In genomic region chr6:168631589-168631988, GRCh38 we compare ENCODE assay signal across 1 cellular context.
TF ChIP-seq lines count a peak whose summit lies in the region.

No MANE protein-coding gene starts in this region.

TF ChIP-seq in HepG2, 621 proteins besides CTCF, POLR2A, EP300 and RAD21 (continued from another document):
- no peak for TF ChIP-seq ZNF281 (CRISPR knock-in tag; IDR thresholded peaks at IDR 0.05; ENCODE audit: borderline replicate concordance)
- TF ChIP-seq ZC3H4 (CRISPR knock-in tag; IDR thresholded peaks at IDR 0.05; ENCODE audit: borderline replicate concordance), result no peak
- TF ChIP-seq NFYC (CRISPR knock-in tag; IDR thresholded peaks at IDR 0.05), result no peak
- TF ChIP-seq KDM5B (CRISPR knock-in tag; IDR thresholded peaks at IDR 0.05; ENCODE audit: borderline replicate concordance), result no peak
- TF ChIP-seq, protein P1, sequence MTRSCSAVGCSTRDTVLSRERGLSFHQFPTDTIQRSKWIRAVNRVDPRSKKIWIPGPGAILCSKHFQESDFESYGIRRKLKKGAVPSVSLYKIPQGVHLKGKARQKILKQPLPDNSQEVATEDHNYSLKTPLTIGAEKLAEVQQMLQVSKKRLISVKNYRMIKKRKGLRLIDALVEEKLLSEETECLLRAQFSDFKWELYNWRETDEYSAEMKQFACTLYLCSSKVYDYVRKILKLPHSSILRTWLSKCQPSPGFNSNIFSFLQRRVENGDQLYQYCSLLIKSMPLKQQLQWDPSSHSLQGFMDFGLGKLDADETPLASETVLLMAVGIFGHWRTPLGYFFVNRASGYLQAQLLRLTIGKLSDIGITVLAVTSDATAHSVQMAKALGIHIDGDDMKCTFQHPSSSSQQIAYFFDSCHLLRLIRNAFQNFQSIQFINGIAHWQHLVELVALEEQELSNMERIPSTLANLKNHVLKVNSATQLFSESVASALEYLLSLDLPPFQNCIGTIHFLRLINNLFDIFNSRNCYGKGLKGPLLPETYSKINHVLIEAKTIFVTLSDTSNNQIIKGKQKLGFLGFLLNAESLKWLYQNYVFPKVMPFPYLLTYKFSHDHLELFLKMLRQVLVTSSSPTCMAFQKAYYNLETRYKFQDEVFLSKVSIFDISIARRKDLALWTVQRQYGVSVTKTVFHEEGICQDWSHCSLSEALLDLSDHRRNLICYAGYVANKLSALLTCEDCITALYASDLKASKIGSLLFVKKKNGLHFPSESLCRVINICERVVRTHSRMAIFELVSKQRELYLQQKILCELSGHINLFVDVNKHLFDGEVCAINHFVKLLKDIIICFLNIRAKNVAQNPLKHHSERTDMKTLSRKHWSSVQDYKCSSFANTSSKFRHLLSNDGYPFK (CRISPR knock-in tag; IDR thresholded peaks at IDR 0.05; ENCODE audit: borderline replicate concordance), result no peak
